ENCODE assay signal across 33 cellular contexts in genomic region chr16:26525856-26526255, GRCh38.
"Had no signal": no experiment of that assay in that cellular context is flagged by ENCODE, and none has a peak within 500 bp of the region (broad histone marks: within the 10 kb centered on the region; RNA-seq: fewer than 3 reads in every experiment).

No MANE protein-coding gene starts in this region.

- H3K4me1 ChIP-seq: ascending aorta had no signal

- H3K27ac ChIP-seq: ascending aorta, cardiac muscle cell, VCaP had no signal

- ATAC-seq: activated CD4-positive, alpha-beta T cell treated with anti-CD3 and anti-CD28 coated beads for 36 hours; activated CD4-positive, CD25-positive, alpha-beta regulatory T cell treated with anti-CD3 and anti-CD28 coated beads, Interleukin-2, amount 50 U/mL, for 24 hours; activated CD8-positive, alpha-beta memory T cell treated with anti-CD3 and anti-CD28 coated beads, Interleukin-2, amount 10 ng/mL, durations not matched to agents 7 days and 5 days; activated CD8-positive, alpha-beta T cell treated with anti-CD3 and anti-CD28 coated beads, Interleukin-2, amount 10 ng/mL, durations not matched to agents 7 days and 5 days; activated naive CD8-positive, alpha-beta T cell treated with anti-CD3 and anti-CD28 coated beads, Interleukin-2, amount 50 U/mL, for 24 hours; WTC11 had no signal

- H3K27me3 ChIP-seq: ascending aorta, cardiac muscle cell had no signal

- FAIRE-seq: bronchial epithelial cell, TTC549 had no signal

- DNase-seq: activated CD4-positive, alpha-beta memory T cell treated with anti-CD3 and anti-CD28 coated beads, Interleukin-2, amount 10 ng/mL, durations not matched to agents 7 days and 5 days; activated CD4-positive, alpha-beta T cell treated with anti-CD3 and anti-CD28 coated beads for 1 hour; activated CD4-positive, alpha-beta T cell treated with anti-CD3 and anti-CD28 coated beads for 36 hours; activated CD4-positive, alpha-beta T cell treated with anti-CD3 and anti-CD28 coated beads for 48 hours; activated CD4-positive, alpha-beta T cell treated with anti-CD3 and anti-CD28 coated beads, Interleukin-2, amount 10 ng/mL, durations not matched to agents 7 days and 5 days; activated CD4-positive, alpha-beta T cell treated with anti-CD3 and anti-CD28 coated beads, Interleukin-2, amount 50 U/mL, for 48 hours; activated CD4-positive, CD25-positive, alpha-beta regulatory T cell; activated CD8-positive, alpha-beta memory T cell treated with anti-CD3 and anti-CD28 coated beads for 24 hours; activated CD8-positive, alpha-beta memory T cell treated with anti-CD3 and anti-CD28 coated beads, Interleukin-2, amount 10 ng/mL, durations not matched to agents 7 days and 5 days; activated CD8-positive, alpha-beta memory T cell treated with anti-CD3 and anti-CD28 coated beads, Interleukin-2, amount 50 U/mL, for 48 hours; activated CD8-positive, alpha-beta T cell treated with anti-CD3 and anti-CD28 coated beads, Interleukin-2, amount 10 ng/mL, durations not matched to agents 7 days and 5 days; activated effector memory CD4-positive, alpha-beta T cell treated with Interleukin-2 at 50 U/mL for 16 hours; activated gamma-delta T cell; activated naive CD4-positive, alpha-beta T cell treated with anti-CD3 and anti-CD28 coated beads, Interleukin-2, amount 10 ng/mL, durations not matched to agents 7 days and 5 days; activated naive CD4-positive, alpha-beta T cell treated with Interleukin-2 at 50 U/mL for 16 hours; activated naive CD8-positive, alpha-beta T cell treated with anti-CD3 and anti-CD28 coated beads, Interleukin-2, amount 10 ng/mL, durations not matched to agents 7 days and 5 days; activated naive CD8-positive, alpha-beta T cell treated with anti-CD3 and anti-CD28 coated beads, Interleukin-2, amount 50 U/mL, for 24 hours; activated T-cell treated with anti-CD3 and anti-CD28 coated beads, Interleukin-2, amount 50 U/mL, for 24 hours; activated T-cell treated with anti-CD3 and anti-CD28 coated beads, Interleukin-2, amount 50 U/mL, for 48 hours; amygdala; anterior cingulate cortex; caudate nucleus; cerebellar nuclear complex; T-helper 1 cell; T-helper 2 cell; T-helper 9 cell had no signal

- H3K36me3 ChIP-seq: ascending aorta, cardiac muscle cell had no signal

- H3K9me3 ChIP-seq: ascending aorta had no signal

- H3K4me3 ChIP-seq: ascending aorta, cardiac muscle cell had no signal
